In genomic region chr19:3586707-3587346, GRCh38 we compare ENCODE assay signal across 23 cellular contexts. TPM values are rescaled to one million over a fixed set of nuclear protein-coding genes. Genes with fewer than 3 reads are reported as not detected.
DNase-seq lines count a peak whose midpoint lies in the region; ATAC-seq, FAIRE-seq and TF ChIP-seq lines count a peak whose summit lies in the region.
"Had no signal": no experiment of that assay in that cellular context is flagged by ENCODE, and none has a peak within 500 bp of the region (broad histone marks: within the 10 kb centered on the region; RNA-seq: fewer than 3 reads in every experiment).

No MANE protein-coding gene starts in this region.

- DNase-seq in NCI-H1092 treated with DMSO at 0.1 percent for 48 hours (lab: John Stamatoyannopoulos, UW): peak; percentile 6
- DNase-seq in NCI-H1092 (lab: John Stamatoyannopoulos, UW): no peak
- peak; percentile 64 for DNase-seq in posterior vena cava (ENCODE audit: low spot score)
- DNase-seq in NCI-H2107 treated with DMSO at 0.1 percent for 48 hours (lab: John Stamatoyannopoulos, UW; ENCODE audit: unreplicated experiment): no peak
- no peak for DNase-seq in kidney
- no peak for DNase-seq in T-cell
- DNase-seq: activated CD8-positive, alpha-beta memory T cell treated with anti-CD3 and anti-CD28 coated beads, Interleukin-2, amount 10 ng/mL, durations not matched to agents 7 days and 5 days; HCEC 1CT; MG63; NCI-H1694; NCI-H446 had no signal

- ATAC-seq in esophagus mucosa: peak; percentile 14
- no peak for ATAC-seq in T-cell (replicated peaks in 1 of 4)
- ATAC-seq: activated CD8-positive, alpha-beta memory T cell treated with anti-CD3 and anti-CD28 coated beads, Interleukin-2, amount 10 ng/mL, durations not matched to agents 7 days and 5 days; activated naive CD8-positive, alpha-beta T cell treated with anti-CD3 and anti-CD28 coated beads, Interleukin-2, amount 50 U/mL, for 24 hours; GM12878 had no signal

- H3K4me3 ChIP-seq in kidney (ENCODE audit: low read length in 2 of 2): no peak overlapping the region
- H3K4me3 ChIP-seq: GM12878, lung, MG63 had no signal

- H3K36me3 Mint-ChIP-seq in T-cell: no peaks in the 10 kb centered on the region
- H3K36me3 Mint-ChIP-seq: activated CD8-positive, alpha-beta memory T cell treated with anti-CD3 and anti-CD28 coated beads, Interleukin-2, amount 10 ng/mL, durations not matched to agents 7 days and 5 days had no signal

- no peak overlapping the region for H3K4me3 Mint-ChIP-seq in T-cell
- H3K4me3 Mint-ChIP-seq: activated CD8-positive, alpha-beta memory T cell treated with anti-CD3 and anti-CD28 coated beads, Interleukin-2, amount 10 ng/mL, durations not matched to agents 7 days and 5 days; activated naive CD8-positive, alpha-beta T cell treated with anti-CD3 and anti-CD28 coated beads, Interleukin-2, amount 50 U/mL, for 24 hours had no signal

- no peaks in the 10 kb centered on the region for H3K36me3 ChIP-seq in ES-I3 (ENCODE audit: insufficient read depth, low read length)
- no peaks in the 10 kb centered on the region for H3K36me3 ChIP-seq in kidney (ENCODE audit: control insufficient read depth in 1 of 2, insufficient read depth in 2 of 2, low read length in 2 of 2)
- H3K36me3 ChIP-seq: BLaER1, MG63 had no signal

- no peaks in the 10 kb centered on the region; the same call in 1 of the 2 replicates for H3K4me1 ChIP-seq in ES-I3 (ENCODE audit: insufficient read depth, low read length)
- H3K4me1 ChIP-seq in kidney (ENCODE audit: control insufficient read depth in 1 of 2, insufficient read depth in 1 of 2, low read depth in 1 of 2, low read length in 2 of 2): no peaks in the 10 kb centered on the region

- no peaks in the 10 kb centered on the region for H3K27me3 Mint-ChIP-seq in T-cell
- H3K27me3 Mint-ChIP-seq: activated naive CD8-positive, alpha-beta T cell treated with anti-CD3 and anti-CD28 coated beads, Interleukin-2, amount 50 U/mL, for 24 hours; stimulated activated naive CD8-positive, alpha-beta T cell treated with anti-CD3 and anti-CD28 coated beads, Interleukin-15, amount 100 ng/mL, for 72 hours had no signal

- no peaks in the 10 kb centered on the region for H3K4me1 Mint-ChIP-seq in T-cell
- H3K4me1 Mint-ChIP-seq: activated CD8-positive, alpha-beta memory T cell treated with anti-CD3 and anti-CD28 coated beads, Interleukin-2, amount 10 ng/mL, durations not matched to agents 7 days and 5 days; activated naive CD8-positive, alpha-beta T cell treated with anti-CD3 and anti-CD28 coated beads, Interleukin-2, amount 50 U/mL, for 24 hours had no signal

- FAIRE-seq in kidney (lab: Jason Lieb, UNC): no peak
- FAIRE-seq: A204.1, D721Med, GM12878, TTC549 had no signal

- H3K9me3 ChIP-seq in ES-I3 (ENCODE audit: control insufficient read depth, insufficient read depth, low read length) (no peaks in the 10 kb centered on the region), kidney (ENCODE audit: control insufficient read depth in 1 of 2, low read length in 2 of 2) (no peaks in the 10 kb centered on the region)
- H3K9me3 ChIP-seq: MG63 had no signal

- POLR2A ChIA-PET in T-cell (lab: Charles Lee): no interaction called here

- no peaks in the 10 kb centered on the region for H3K9me3 Mint-ChIP-seq in T-cell
- H3K9me3 Mint-ChIP-seq: activated naive CD8-positive, alpha-beta T cell treated with anti-CD3 and anti-CD28 coated beads, Interleukin-2, amount 50 U/mL, for 24 hours had no signal

- TF ChIP-seq CTCF in kidney (IDR thresholded peaks at IDR 0.05; ENCODE audit: borderline replicate concordance, extremely low read depth, insufficient read depth): no peak

- no peak overlapping the region for H3K27ac ChIP-seq in kidney (ENCODE audit: low read depth in 2 of 2, low read length in 2 of 2)
- H3K27ac ChIP-seq: BLaER1, RWPE1 had no signal

- H3K27ac Mint-ChIP-seq in T-cell: no peak overlapping the region
- H3K27ac Mint-ChIP-seq: activated CD8-positive, alpha-beta memory T cell treated with anti-CD3 and anti-CD28 coated beads, Interleukin-2, amount 10 ng/mL, durations not matched to agents 7 days and 5 days; activated naive CD8-positive, alpha-beta T cell treated with anti-CD3 and anti-CD28 coated beads, Interleukin-2, amount 50 U/mL, for 24 hours; activated T-helper 2 cell treated with anti-CD3 and anti-CD28 coated beads, Interferon-gamma antibody, Interleukin-2, Interleukin-4, amounts not matched to agents 10 μg/mL and 5 μg/mL and 100 μg/mL, durations not matched to agents 14 hours and 24 hours and 36 hours had no signal

- peak overlapping the region; percentile 6; the same call in 1 of the 2 replicates for H3K9ac ChIP-seq in ES-I3 (ENCODE audit: low read depth, low read length)
- H3K9ac ChIP-seq in kidney (ENCODE audit: low read length in 2 of 2): no peak overlapping the region
- H3K9ac ChIP-seq: BLaER1 had no signal

- CTCF ChIA-PET in T-cell (lab: Charles Lee): no interaction called here

- intact Hi-C loops in posterior vena cava (cut with DNase I) (loop anchor here in 1 of 2 donors (2.0 kb wide), 1 partner anchor 32 kb away; no protein-coding TSS in a partner anchor), kidney (cut with DNase I) (no loop called here)

RNA-seq across cellular contexts. Expression of gene GIPC3, which starts 1.5 kb away (rescaled TPM):
- total RNA-seq in esophagus mucosa: 0.28 TPM
- total RNA-seq in posterior vena cava: 10 to 100 TPM; 13.9 to 14.6 TPM
- 2.1 TPM for total RNA-seq in kidney
- polyA plus RNA-seq in kidney (ENCODE audit: insufficient read depth, low read depth, low replicate concordance): 2.1 TPM
- total RNA-seq in T-cell: 1 to 10 TPM; 1.5 to 4.3 (median 2.7) TPM
- total RNA-seq: GM12878 had no signal
- polyA plus RNA-seq: GM12878 had no signal

RNA-seq across cellular contexts. Expression of gene HMG20B, which starts 14.1 kb away (rescaled TPM):
- total RNA-seq in esophagus mucosa (36.6 TPM), posterior vena cava (100 to 1,000 TPM in 1 of 2 donors, 10 to 100 TPM in 1; 96.8 to 111 TPM), kidney (69.7 TPM), T-cell (10 to 100 TPM; 38.0 to 81.6 (median 74.7) TPM)
- 82.6 TPM for polyA plus RNA-seq in kidney (ENCODE audit: insufficient read depth, low read depth, low replicate concordance)

RNA-seq across cellular contexts. Expression of gene TBXA2R, which starts 19.8 kb away (rescaled TPM):
- total RNA-seq in esophagus mucosa: 0.64 TPM
- total RNA-seq in posterior vena cava: 10 to 100 TPM; 46.9 to 49.6 TPM
- total RNA-seq in kidney: 6.7 TPM
- polyA plus RNA-seq in kidney (ENCODE audit: insufficient read depth, low read depth, low replicate concordance): 8.8 TPM
- total RNA-seq in T-cell: 10 to 100 TPM in 1 of 5 donors, 1 to 10 TPM in 4; 2.4 to 11.2 (median 7.1) TPM
- total RNA-seq: GM12878 had no signal

RNA-seq across cellular contexts. Expression of gene MFSD12, which starts 29.4 kb away (rescaled TPM):
- total RNA-seq in esophagus mucosa (25.7 TPM), posterior vena cava (10 to 100 TPM; 49.6 to 52.7 TPM), kidney (124 TPM), T-cell (100 to 1,000 TPM in 3 of 5 donors, 10 to 100 TPM in 2; 81.2 to 147 (median 141) TPM)
- polyA plus RNA-seq in kidney (ENCODE audit: insufficient read depth, low read depth, low replicate concordance): 113 TPM

RNA-seq across cellular contexts. Expression of gene CACTIN, which starts 39.8 kb away (rescaled TPM):
- total RNA-seq in esophagus mucosa (10.5 TPM), posterior vena cava (10 to 100 TPM; 13.0 to 17.0 TPM), kidney (23.9 TPM), T-cell (10 to 100 TPM; 25.9 to 59.0 (median 55.8) TPM)
- polyA plus RNA-seq in kidney (ENCODE audit: insufficient read depth, low read depth, low replicate concordance): 11.6 TPM

Comparison
In these comparisons a context has a peak if more than half of its experiments do, and no peak if none do; other contexts are left out.
1. DNase-seq: peak in NCI-H1092 treated with DMSO at 0.1 percent for 48 hours (single experiment) and posterior vena cava (single experiment); none in NCI-H1092 (single experiment), NCI-H2107 treated with DMSO at 0.1 percent for 48 hours (single experiment), kidney (single experiment) and T-cell (0 of 34).